In the genomic region with DNA sequence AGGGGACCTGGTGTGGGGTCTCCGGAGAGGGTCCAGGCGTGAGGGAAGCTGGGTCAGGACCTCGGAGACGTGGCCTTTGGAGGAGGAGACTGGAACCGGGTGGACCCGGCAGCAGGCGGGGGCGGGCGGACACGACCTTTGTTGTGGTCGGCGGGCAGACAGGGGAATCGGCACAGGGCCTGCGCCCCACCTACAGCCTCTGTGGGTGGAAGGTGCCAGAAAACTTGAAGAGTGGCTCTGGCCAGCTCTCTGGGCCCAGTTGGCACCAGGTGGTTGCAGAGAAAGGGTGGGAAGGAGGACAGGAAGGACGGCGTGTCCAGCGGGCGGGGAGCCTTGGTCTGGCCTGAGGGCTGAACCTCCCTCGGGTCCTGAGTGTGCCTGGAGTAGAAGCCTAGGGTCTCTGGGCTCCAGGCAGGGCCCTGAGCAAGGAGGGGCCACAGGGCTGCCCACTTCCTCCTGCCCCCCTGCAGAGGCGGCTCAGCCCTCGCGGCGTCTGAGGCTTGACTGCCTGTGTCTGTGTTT, we compare ENCODE assay signal across 1 cellular context.
TF ChIP-seq lines count a peak whose summit lies in the region.

No MANE protein-coding gene starts in this region.

TF ChIP-seq in H1, 55 proteins besides CTCF, POLR2A, EP300 and RAD21:
- TF ChIP-seq, protein P1, sequence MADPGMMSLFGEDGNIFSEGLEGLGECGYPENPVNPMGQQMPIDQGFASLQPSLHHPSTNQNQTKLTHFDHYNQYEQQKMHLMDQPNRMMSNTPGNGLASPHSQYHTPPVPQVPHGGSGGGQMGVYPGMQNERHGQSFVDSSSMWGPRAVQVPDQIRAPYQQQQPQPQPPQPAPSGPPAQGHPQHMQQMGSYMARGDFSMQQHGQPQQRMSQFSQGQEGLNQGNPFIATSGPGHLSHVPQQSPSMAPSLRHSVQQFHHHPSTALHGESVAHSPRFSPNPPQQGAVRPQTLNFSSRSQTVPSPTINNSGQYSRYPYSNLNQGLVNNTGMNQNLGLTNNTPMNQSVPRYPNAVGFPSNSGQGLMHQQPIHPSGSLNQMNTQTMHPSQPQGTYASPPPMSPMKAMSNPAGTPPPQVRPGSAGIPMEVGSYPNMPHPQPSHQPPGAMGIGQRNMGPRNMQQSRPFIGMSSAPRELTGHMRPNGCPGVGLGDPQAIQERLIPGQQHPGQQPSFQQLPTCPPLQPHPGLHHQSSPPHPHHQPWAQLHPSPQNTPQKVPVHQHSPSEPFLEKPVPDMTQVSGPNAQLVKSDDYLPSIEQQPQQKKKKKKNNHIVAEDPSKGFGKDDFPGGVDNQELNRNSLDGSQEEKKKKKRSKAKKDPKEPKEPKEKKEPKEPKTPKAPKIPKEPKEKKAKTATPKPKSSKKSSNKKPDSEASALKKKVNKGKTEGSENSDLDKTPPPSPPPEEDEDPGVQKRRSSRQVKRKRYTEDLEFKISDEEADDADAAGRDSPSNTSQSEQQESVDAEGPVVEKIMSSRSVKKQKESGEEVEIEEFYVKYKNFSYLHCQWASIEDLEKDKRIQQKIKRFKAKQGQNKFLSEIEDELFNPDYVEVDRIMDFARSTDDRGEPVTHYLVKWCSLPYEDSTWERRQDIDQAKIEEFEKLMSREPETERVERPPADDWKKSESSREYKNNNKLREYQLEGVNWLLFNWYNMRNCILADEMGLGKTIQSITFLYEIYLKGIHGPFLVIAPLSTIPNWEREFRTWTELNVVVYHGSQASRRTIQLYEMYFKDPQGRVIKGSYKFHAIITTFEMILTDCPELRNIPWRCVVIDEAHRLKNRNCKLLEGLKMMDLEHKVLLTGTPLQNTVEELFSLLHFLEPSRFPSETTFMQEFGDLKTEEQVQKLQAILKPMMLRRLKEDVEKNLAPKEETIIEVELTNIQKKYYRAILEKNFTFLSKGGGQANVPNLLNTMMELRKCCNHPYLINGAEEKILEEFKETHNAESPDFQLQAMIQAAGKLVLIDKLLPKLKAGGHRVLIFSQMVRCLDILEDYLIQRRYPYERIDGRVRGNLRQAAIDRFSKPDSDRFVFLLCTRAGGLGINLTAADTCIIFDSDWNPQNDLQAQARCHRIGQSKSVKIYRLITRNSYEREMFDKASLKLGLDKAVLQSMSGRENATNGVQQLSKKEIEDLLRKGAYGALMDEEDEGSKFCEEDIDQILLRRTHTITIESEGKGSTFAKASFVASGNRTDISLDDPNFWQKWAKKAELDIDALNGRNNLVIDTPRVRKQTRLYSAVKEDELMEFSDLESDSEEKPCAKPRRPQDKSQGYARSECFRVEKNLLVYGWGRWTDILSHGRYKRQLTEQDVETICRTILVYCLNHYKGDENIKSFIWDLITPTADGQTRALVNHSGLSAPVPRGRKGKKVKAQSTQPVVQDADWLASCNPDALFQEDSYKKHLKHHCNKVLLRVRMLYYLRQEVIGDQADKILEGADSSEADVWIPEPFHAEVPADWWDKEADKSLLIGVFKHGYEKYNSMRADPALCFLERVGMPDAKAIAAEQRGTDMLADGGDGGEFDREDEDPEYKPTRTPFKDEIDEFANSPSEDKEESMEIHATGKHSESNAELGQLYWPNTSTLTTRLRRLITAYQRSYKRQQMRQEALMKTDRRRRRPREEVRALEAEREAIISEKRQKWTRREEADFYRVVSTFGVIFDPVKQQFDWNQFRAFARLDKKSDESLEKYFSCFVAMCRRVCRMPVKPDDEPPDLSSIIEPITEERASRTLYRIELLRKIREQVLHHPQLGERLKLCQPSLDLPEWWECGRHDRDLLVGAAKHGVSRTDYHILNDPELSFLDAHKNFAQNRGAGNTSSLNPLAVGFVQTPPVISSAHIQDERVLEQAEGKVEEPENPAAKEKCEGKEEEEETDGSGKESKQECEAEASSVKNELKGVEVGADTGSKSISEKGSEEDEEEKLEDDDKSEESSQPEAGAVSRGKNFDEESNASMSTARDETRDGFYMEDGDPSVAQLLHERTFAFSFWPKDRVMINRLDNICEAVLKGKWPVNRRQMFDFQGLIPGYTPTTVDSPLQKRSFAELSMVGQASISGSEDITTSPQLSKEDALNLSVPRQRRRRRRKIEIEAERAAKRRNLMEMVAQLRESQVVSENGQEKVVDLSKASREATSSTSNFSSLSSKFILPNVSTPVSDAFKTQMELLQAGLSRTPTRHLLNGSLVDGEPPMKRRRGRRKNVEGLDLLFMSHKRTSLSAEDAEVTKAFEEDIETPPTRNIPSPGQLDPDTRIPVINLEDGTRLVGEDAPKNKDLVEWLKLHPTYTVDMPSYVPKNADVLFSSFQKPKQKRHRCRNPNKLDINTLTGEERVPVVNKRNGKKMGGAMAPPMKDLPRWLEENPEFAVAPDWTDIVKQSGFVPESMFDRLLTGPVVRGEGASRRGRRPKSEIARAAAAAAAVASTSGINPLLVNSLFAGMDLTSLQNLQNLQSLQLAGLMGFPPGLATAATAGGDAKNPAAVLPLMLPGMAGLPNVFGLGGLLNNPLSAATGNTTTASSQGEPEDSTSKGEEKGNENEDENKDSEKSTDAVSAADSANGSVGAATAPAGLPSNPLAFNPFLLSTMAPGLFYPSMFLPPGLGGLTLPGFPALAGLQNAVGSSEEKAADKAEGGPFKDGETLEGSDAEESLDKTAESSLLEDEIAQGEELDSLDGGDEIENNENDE (IDR thresholded peaks at IDR 0.05; ENCODE audit: insufficient replicate concordance, low read length), result no peak
- TF ChIP-seq TAF1 (IDR thresholded peaks at IDR 0.05; ENCODE audit: low read depth, low read length) (no peak), EGR1 (IDR thresholded peaks at IDR 0.05; ENCODE audit: borderline replicate concordance, low read depth, low read length) (no peak), SIX5 (IDR thresholded peaks at IDR 0.05; ENCODE audit: low read depth, low read length) (no peak)
